Comparison of ENCODE assay signal across 1 cellular context in genomic region chr17:42798383-42799380, GRCh38.
TF ChIP-seq lines count a peak whose summit lies in the region.

CNTD1 (plus strand) TSS chr17:42798861; CDS start chr17:42799068, 207 bp downstream.
A gene with protein sequence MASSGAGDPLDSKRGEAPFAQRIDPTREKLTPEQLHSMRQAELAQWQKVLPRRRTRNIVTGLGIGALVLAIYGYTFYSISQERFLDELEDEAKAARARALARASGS (minus strand): TSS chr17:42798704. CDS start chr17:42798681, 23 bp downstream.

TF ChIP-seq in WTC11, 78 proteins besides CTCF, POLR2A, EP300 and RAD21 (continued from another document and continues in another):
- no peak for TF ChIP-seq ZNF317 (CRISPR knock-in tag; IDR thresholded peaks at IDR 0.05; ENCODE audit: borderline replicate concordance, low read depth)
- TF ChIP-seq MYBL2 (CRISPR knock-in tag; IDR thresholded peaks at IDR 0.05), result peak; percentile 98
- no peak for TF ChIP-seq MXD4 (CRISPR knock-in tag; IDR thresholded peaks at IDR 0.05; ENCODE audit: borderline replicate concordance)
- TF ChIP-seq JAZF1 (CRISPR knock-in tag; IDR thresholded peaks at IDR 0.05), result no peak
- TF ChIP-seq OVOL2 (CRISPR knock-in tag; IDR thresholded peaks at IDR 0.05; ENCODE audit: borderline replicate concordance), result no peak
- TF ChIP-seq, protein P1, sequence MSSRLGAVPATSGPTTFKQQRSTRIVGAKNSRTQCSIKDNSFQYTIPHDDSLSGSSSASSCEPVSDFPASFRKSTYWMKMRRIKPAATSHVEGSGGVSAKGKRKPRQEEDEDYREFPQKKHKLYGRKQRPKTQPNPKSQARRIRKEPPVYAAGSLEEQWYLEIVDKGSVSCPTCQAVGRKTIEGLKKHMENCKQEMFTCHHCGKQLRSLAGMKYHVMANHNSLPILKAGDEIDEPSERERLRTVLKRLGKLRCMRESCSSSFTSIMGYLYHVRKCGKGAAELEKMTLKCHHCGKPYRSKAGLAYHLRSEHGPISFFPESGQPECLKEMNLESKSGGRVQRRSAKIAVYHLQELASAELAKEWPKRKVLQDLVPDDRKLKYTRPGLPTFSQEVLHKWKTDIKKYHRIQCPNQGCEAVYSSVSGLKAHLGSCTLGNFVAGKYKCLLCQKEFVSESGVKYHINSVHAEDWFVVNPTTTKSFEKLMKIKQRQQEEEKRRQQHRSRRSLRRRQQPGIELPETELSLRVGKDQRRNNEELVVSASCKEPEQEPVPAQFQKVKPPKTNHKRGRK (CRISPR knock-in tag; IDR thresholded peaks at IDR 0.05; ENCODE audit: borderline replicate concordance), result no peak
- no peak for TF ChIP-seq ZNF138 (CRISPR knock-in tag; conservative IDR thresholded peaks at IDR 0.05)
- no peak for TF ChIP-seq ZBTB21 (CRISPR knock-in tag; IDR thresholded peaks at IDR 0.05; ENCODE audit: borderline replicate concordance)
- TF ChIP-seq, protein P2, sequence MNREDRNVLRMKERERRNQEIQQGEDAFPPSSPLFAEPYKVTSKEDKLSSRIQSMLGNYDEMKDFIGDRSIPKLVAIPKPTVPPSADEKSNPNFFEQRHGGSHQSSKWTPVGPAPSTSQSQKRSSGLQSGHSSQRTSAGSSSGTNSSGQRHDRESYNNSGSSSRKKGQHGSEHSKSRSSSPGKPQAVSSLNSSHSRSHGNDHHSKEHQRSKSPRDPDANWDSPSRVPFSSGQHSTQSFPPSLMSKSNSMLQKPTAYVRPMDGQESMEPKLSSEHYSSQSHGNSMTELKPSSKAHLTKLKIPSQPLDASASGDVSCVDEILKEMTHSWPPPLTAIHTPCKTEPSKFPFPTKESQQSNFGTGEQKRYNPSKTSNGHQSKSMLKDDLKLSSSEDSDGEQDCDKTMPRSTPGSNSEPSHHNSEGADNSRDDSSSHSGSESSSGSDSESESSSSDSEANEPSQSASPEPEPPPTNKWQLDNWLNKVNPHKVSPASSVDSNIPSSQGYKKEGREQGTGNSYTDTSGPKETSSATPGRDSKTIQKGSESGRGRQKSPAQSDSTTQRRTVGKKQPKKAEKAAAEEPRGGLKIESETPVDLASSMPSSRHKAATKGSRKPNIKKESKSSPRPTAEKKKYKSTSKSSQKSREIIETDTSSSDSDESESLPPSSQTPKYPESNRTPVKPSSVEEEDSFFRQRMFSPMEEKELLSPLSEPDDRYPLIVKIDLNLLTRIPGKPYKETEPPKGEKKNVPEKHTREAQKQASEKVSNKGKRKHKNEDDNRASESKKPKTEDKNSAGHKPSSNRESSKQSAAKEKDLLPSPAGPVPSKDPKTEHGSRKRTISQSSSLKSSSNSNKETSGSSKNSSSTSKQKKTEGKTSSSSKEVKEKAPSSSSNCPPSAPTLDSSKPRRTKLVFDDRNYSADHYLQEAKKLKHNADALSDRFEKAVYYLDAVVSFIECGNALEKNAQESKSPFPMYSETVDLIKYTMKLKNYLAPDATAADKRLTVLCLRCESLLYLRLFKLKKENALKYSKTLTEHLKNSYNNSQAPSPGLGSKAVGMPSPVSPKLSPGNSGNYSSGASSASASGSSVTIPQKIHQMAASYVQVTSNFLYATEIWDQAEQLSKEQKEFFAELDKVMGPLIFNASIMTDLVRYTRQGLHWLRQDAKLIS (CRISPR knock-in tag; IDR thresholded peaks at IDR 0.05; ENCODE audit: borderline replicate concordance), result 0 out of 2 replicates have a peak, but pooled peaks have one; percentile 75
- no peak for TF ChIP-seq GTF2I (CRISPR knock-in tag; conservative IDR thresholded peaks at IDR 0.05)
- peak; percentile 62; the same call in 1 of the 2 replicates for TF ChIP-seq ATF1 (CRISPR knock-in tag; IDR thresholded peaks at IDR 0.05)
- no peak for TF ChIP-seq ZNF416 (CRISPR knock-in tag; IDR thresholded peaks at IDR 0.05)
- no peak for TF ChIP-seq ZNF671 (CRISPR knock-in tag; IDR thresholded peaks at IDR 0.05)
- TF ChIP-seq CDX4 (CRISPR knock-in tag; IDR thresholded peaks at IDR 0.05; ENCODE audit: borderline replicate concordance), result no peak
- TF ChIP-seq IRF1 (CRISPR knock-in tag; IDR thresholded peaks at IDR 0.05), result no peak; the same call in 1 of the 2 replicates
- no peak for TF ChIP-seq FOXJ3 (CRISPR knock-in tag; IDR thresholded peaks at IDR 0.05; ENCODE audit: borderline replicate concordance)
- no peak for TF ChIP-seq IRF2 (CRISPR knock-in tag; IDR thresholded peaks at IDR 0.05; ENCODE audit: borderline replicate concordance, low read depth)
- TF ChIP-seq ELF4 (CRISPR knock-in tag; IDR thresholded peaks at IDR 0.05; ENCODE audit: low read depth), result no peak
- TF ChIP-seq, protein P3, sequence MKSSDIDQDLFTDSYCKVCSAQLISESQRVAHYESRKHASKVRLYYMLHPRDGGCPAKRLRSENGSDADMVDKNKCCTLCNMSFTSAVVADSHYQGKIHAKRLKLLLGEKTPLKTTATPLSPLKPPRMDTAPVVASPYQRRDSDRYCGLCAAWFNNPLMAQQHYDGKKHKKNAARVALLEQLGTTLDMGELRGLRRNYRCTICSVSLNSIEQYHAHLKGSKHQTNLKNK (CRISPR knock-in tag; IDR thresholded peaks at IDR 0.05), result no peak
- peak; percentile 93 for TF ChIP-seq FOXK1 (CRISPR knock-in tag; IDR thresholded peaks at IDR 0.05)
- TF ChIP-seq TEAD1 (CRISPR knock-in tag; IDR thresholded peaks at IDR 0.05), result peak; percentile 96; the same call in 1 of the 2 replicates
- TF ChIP-seq SMAD4 (CRISPR knock-in tag; IDR thresholded peaks at IDR 0.05), result no peak
- TF ChIP-seq NFE2L1 (CRISPR knock-in tag; IDR thresholded peaks at IDR 0.05), result peak; percentile 98
- TF ChIP-seq STAT6 (CRISPR knock-in tag; conservative IDR thresholded peaks at IDR 0.05; ENCODE audit: low read depth), result no peak; the same call in 1 of the 2 replicates
- TF ChIP-seq NR2C2 (CRISPR knock-in tag; IDR thresholded peaks at IDR 0.05), result peak; percentile 68; the same call in 1 of the 2 replicates
- no peak for TF ChIP-seq EMX1 (CRISPR knock-in tag; IDR thresholded peaks at IDR 0.05)
- no peak for TF ChIP-seq NR3C1 (CRISPR knock-in tag; conservative IDR thresholded peaks at IDR 0.05; ENCODE audit: low read depth)
- peak; percentile 78; the same call in 1 of the 2 replicates for TF ChIP-seq TP53 (CRISPR knock-in tag; IDR thresholded peaks at IDR 0.05)
- TF ChIP-seq TEAD4 (CRISPR knock-in tag; IDR thresholded peaks at IDR 0.05), result 0 out of 2 replicates have a peak, but pooled peaks have one; percentile 30
- peak; percentile 93 for TF ChIP-seq ZNF232 (CRISPR knock-in tag; IDR thresholded peaks at IDR 0.05)
- TF ChIP-seq GABPB1 (CRISPR knock-in tag; IDR thresholded peaks at IDR 0.05), result peak; percentile 80
- peak; percentile 65; the same call in 1 of the 2 replicates for TF ChIP-seq FOXP4 (CRISPR knock-in tag; IDR thresholded peaks at IDR 0.05)
- peak; percentile 82 for TF ChIP-seq NFYB (CRISPR knock-in tag; conservative IDR thresholded peaks at IDR 0.05; ENCODE audit: low read depth)
- 0 out of 2 replicates have a peak, but pooled peaks have one; percentile 46 for TF ChIP-seq CREM (CRISPR knock-in tag; IDR thresholded peaks at IDR 0.05)
- TF ChIP-seq, protein P4, sequence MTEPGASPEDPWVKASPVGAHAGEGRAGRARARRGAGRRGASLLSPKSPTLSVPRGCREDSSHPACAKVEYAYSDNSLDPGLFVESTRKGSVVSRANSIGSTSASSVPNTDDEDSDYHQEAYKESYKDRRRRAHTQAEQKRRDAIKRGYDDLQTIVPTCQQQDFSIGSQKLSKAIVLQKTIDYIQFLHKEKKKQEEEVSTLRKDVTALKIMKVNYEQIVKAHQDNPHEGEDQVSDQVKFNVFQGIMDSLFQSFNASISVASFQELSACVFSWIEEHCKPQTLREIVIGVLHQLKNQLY (CRISPR knock-in tag; IDR thresholded peaks at IDR 0.05), result no peak
- TF ChIP-seq PREB (CRISPR knock-in tag; IDR thresholded peaks at IDR 0.05; ENCODE audit: borderline replicate concordance), result no peak
- TF ChIP-seq CREB1 (CRISPR knock-in tag; IDR thresholded peaks at IDR 0.05), result peak; percentile 94
- TF ChIP-seq, protein P5, sequence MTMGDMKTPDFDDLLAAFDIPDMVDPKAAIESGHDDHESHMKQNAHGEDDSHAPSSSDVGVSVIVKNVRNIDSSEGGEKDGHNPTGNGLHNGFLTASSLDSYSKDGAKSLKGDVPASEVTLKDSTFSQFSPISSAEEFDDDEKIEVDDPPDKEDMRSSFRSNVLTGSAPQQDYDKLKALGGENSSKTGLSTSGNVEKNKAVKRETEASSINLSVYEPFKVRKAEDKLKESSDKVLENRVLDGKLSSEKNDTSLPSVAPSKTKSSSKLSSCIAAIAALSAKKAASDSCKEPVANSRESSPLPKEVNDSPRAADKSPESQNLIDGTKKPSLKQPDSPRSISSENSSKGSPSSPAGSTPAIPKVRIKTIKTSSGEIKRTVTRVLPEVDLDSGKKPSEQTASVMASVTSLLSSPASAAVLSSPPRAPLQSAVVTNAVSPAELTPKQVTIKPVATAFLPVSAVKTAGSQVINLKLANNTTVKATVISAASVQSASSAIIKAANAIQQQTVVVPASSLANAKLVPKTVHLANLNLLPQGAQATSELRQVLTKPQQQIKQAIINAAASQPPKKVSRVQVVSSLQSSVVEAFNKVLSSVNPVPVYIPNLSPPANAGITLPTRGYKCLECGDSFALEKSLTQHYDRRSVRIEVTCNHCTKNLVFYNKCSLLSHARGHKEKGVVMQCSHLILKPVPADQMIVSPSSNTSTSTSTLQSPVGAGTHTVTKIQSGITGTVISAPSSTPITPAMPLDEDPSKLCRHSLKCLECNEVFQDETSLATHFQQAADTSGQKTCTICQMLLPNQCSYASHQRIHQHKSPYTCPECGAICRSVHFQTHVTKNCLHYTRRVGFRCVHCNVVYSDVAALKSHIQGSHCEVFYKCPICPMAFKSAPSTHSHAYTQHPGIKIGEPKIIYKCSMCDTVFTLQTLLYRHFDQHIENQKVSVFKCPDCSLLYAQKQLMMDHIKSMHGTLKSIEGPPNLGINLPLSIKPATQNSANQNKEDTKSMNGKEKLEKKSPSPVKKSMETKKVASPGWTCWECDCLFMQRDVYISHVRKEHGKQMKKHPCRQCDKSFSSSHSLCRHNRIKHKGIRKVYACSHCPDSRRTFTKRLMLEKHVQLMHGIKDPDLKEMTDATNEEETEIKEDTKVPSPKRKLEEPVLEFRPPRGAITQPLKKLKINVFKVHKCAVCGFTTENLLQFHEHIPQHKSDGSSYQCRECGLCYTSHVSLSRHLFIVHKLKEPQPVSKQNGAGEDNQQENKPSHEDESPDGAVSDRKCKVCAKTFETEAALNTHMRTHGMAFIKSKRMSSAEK (CRISPR knock-in tag; IDR thresholded peaks at IDR 0.05; ENCODE audit: borderline replicate concordance), result no peak
